21 cellular contexts compared by ENCODE assay signal in genomic region chr2:205877501-205877900, GRCh38.
"Had no signal": no experiment of that assay in that cellular context is flagged by ENCODE, and none has a peak within 500 bp of the region (broad histone marks: within the 10 kb centered on the region; RNA-seq: fewer than 3 reads in every experiment).

No MANE protein-coding gene starts in this region.

- DNase-seq: stimulated activated CD4-positive, alpha-beta T cell treated with anti-CD3 and anti-CD28 coated beads, Interleukin-2, amount 100 ng/mL, for 48 hours; stimulated activated CD4-positive, alpha-beta T cell treated with anti-CD3 and anti-CD28 coated beads, Interleukin-4, amount 100 ng/mL, for 1 hour; stimulated activated CD4-positive, alpha-beta T cell treated with anti-CD3 and anti-CD28 coated beads, Interleukin-4, amount 100 ng/mL, for 24 hours; stimulated activated CD4-positive, alpha-beta T cell treated with anti-CD3 and anti-CD28 coated beads, Interleukin-4, amount 100 ng/mL, for 4 hours; stimulated activated CD8-positive, alpha-beta memory T cell treated with anti-CD3 and anti-CD28 coated beads, Interleukin-4, amount 100 ng/mL, for 48 hours; stimulated activated naive B cell treated with anti-CD40 and anti-IgM and Interleukin-4, amounts not matched to agents 10 μg/mL and 1 μg/mL and 100 μg/mL, for 72 hours; stimulated activated naive CD4-positive, alpha-beta T cell; stimulated activated naive CD4-positive, alpha-beta T cell treated with Interleukin-2 at 50 U/mL for 16 hours; stimulated activated naive CD8-positive, alpha-beta T cell treated with anti-CD3 and anti-CD28 coated beads, Interleukin-15, amount 100 ng/mL, for 72 hours; stimulated activated naive CD8-positive, alpha-beta T cell treated with anti-CD3 and anti-CD28 coated beads, Interleukin-15, Interleukin-2, amounts not matched to agents 100 U/mL and 50 U/mL, for 24 hours; stomach; substantia nigra; testis; thyroid gland; tibial artery; transverse colon; trophoblast cell; upper lobe of left lung; upper lobe of right lung; uterus had no signal

- FAIRE-seq: urothelium cell line had no signal
